ENCODE assay signal across 24 cellular contexts in the genomic region with DNA sequence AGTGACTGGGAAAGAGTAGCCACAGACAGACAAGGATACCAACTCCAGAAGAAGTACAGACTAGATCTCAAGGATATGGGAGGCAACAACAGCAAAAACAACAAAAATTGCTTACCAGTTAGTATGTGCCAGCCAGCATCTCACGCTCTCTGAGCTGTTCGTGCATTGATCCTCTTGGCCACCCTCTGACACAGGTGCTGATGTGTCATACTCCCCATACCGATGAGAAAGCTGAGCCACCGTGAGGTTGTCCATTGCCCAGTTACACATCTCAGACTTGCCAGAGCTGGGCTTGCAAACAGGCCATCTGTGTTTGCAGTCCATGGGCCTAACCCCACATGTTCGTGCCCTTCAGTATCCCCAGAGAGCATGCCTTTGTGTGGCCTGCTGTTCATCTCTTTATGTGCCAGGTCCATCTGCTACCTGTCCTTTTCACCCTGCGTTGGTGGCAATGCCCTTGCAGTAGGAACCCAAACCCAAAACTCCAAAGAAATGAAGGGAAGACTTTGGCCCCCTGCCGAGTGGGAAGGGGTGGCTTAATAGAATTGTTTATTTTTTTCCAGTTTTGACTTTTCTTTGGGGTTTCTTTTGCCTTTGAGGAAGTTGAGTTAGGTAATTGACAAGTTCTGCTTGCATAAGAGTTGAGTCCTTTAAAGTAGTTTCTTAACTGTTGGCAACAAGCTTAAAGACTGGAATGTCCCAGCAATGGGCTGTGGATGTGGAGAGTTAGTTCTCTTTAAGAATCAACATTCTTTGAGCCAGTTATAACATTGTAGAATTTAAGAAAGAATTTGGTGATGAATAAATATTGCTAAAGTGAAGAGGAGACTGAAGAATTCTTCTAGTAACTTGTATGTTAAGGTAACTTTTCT. TPM values are rescaled to one million over a fixed set of nuclear protein-coding genes. Genes with fewer than 3 reads are reported as not detected.
DNase-seq lines count a peak whose midpoint lies in the region; ATAC-seq and TF ChIP-seq lines count a peak whose summit lies in the region.
"Had no signal": no experiment of that assay in that cellular context is flagged by ENCODE, and none has a peak within 500 bp of the region (broad histone marks: within the 10 kb centered on the region; RNA-seq: fewer than 3 reads in every experiment).

No MANE protein-coding gene starts in this region.

- no peaks in the 10 kb centered on the region for H3K9me3 Mint-ChIP-seq in activated T-cell treated with anti-CD3 and anti-CD28 coated beads, Interleukin-2, amount 50 U/mL, for 24 hours
- H3K9me3 Mint-ChIP-seq: activated naive CD8-positive, alpha-beta T cell treated with anti-CD3 and anti-CD28 coated beads, Interleukin-2, amount 10 ng/mL, durations not matched to agents 7 days and 5 days; activated T-helper 1 cell treated with anti-CD3 and anti-CD28 coated beads, Interleukin-12 subunit alpha, Interleukin-12 subunit beta, Interleukin-2, Interleukin-4 antibody, amounts not matched to agents 30 ng/mL and 10 ng/mL and 1 ng/mL, durations not matched to agents 14 hours and 24 hours and 36 hours; stimulated activated naive B cell treated with anti-CD40 and anti-IgM and Interleukin-4, amounts not matched to agents 10 μg/mL and 1 μg/mL and 100 μg/mL, for 72 hours; T-helper 1 cell treated with Interleukin-12 subunit alpha and Interleukin-12 subunit beta and Interleukin-4 antibody, amounts not matched to agents 30 μg/mL and 1 μg/mL, for 36 hours had no signal

- no peaks in the 10 kb centered on the region for H3K4me1 Mint-ChIP-seq in activated T-cell treated with anti-CD3 and anti-CD28 coated beads, Interleukin-2, amount 50 U/mL, for 24 hours (ENCODE audit: low read depth)
- H3K4me1 Mint-ChIP-seq: activated naive CD8-positive, alpha-beta T cell treated with anti-CD3 and anti-CD28 coated beads, Interleukin-2, amount 10 ng/mL, durations not matched to agents 7 days and 5 days; stimulated activated naive B cell treated with anti-CD40 and anti-IgM and Interleukin-4, amounts not matched to agents 10 μg/mL and 1 μg/mL and 100 μg/mL, for 72 hours had no signal

- DNase-seq in AG08395 (ENCODE audit: low spot score) (peak; percentile 59), GM23248 (peak; percentile 46), RPMI7951 (ENCODE audit: low read depth) (peak; percentile 26), lower lobe of right lung (no peak), NCI-H187 treated with DMSO at 0.1 percent for 48 hours (lab: John Stamatoyannopoulos, UW) (no peak)
- DNase-seq in NK-92 treated with Interleukin-12 subunit alpha and Interleukin-12 subunit beta, amount 100 ng/mL, for 24 hours (lab: John Stamatoyannopoulos, UW), result no peak
- DNase-seq in activated T-cell treated with anti-CD3 and anti-CD28 coated beads, Interleukin-2, amount 50 U/mL, for 24 hours, result no peak
- DNase-seq: activated CD4-positive, CD25-positive, alpha-beta regulatory T cell; activated CD8-positive, alpha-beta memory T cell treated with anti-CD3 and anti-CD28 coated beads for 24 hours; activated naive CD8-positive, alpha-beta T cell treated with anti-CD3 and anti-CD28 coated beads, Interleukin-2, amount 10 ng/mL, durations not matched to agents 7 days and 5 days; effector CD8-positive, alpha-beta T cell; esophagus squamous epithelium; kidney; NCI-H1930; NCI-H526; retina; stimulated activated naive B cell treated with anti-CD40 and anti-IgM and Interleukin-4, amounts not matched to agents 10 μg/mL and 1 μg/mL and 100 μg/mL, for 72 hours; transverse colon had no signal

- TF ChIP-seq CTCF in lower lobe of right lung (IDR thresholded peaks at IDR 0.05), result no peak

- WGBS in GM23248 (ENCODE audit: low coverage in 1 of 2, low lambda C conversion rate in 2 of 2, missing lambda C conversion rate in 2 of 2), 2 experiments, result 74 to 78% methylated on average over 7 of the region's 7 CpGs

- no peak overlapping the region for H3K4me3 Mint-ChIP-seq in activated T-cell treated with anti-CD3 and anti-CD28 coated beads, Interleukin-2, amount 50 U/mL, for 24 hours
- H3K4me3 Mint-ChIP-seq: activated naive CD8-positive, alpha-beta T cell treated with anti-CD3 and anti-CD28 coated beads, Interleukin-2, amount 10 ng/mL, durations not matched to agents 7 days and 5 days; activated T-helper 1 cell treated with anti-CD3 and anti-CD28 coated beads, Interleukin-12 subunit alpha, Interleukin-12 subunit beta, Interleukin-2, Interleukin-4 antibody, amounts not matched to agents 30 ng/mL and 10 ng/mL and 1 ng/mL, durations not matched to agents 14 hours and 24 hours and 36 hours; mesothelial cell of epicardium; neural crest cell; stimulated activated naive B cell treated with anti-CD40 and anti-IgM and Interleukin-4, amounts not matched to agents 10 μg/mL and 1 μg/mL and 100 μg/mL, for 72 hours; T-helper 1 cell treated with Interleukin-12 subunit alpha and Interleukin-12 subunit beta and Interleukin-4 antibody, amounts not matched to agents 30 μg/mL and 1 μg/mL, for 36 hours had no signal

- intact Hi-C loops in lower lobe of right lung (cut with DNase I), result no loop called here

- H2AFZ ChIP-seq in GM23248, result no peak overlapping the region

- H3F3A ChIP-seq in GM23248 (ENCODE audit: insufficient read depth), result no peaks in the 10 kb centered on the region

- no peak overlapping the region for H3K4me2 ChIP-seq in GM23248 (ENCODE audit: unreplicated experiment)

- no peaks in the 10 kb centered on the region for H3K79me2 ChIP-seq in GM23248 (ENCODE audit: insufficient read depth)

- no peak overlapping the region for H3K27ac Mint-ChIP-seq in activated T-cell treated with anti-CD3 and anti-CD28 coated beads, Interleukin-2, amount 50 U/mL, for 24 hours
- H3K27ac Mint-ChIP-seq: activated naive CD8-positive, alpha-beta T cell treated with anti-CD3 and anti-CD28 coated beads, Interleukin-2, amount 10 ng/mL, durations not matched to agents 7 days and 5 days; activated T-helper 1 cell treated with anti-CD3 and anti-CD28 coated beads, Interleukin-12 subunit alpha, Interleukin-12 subunit beta, Interleukin-2, Interleukin-4 antibody, amounts not matched to agents 30 ng/mL and 10 ng/mL and 1 ng/mL, durations not matched to agents 14 hours and 24 hours and 36 hours; stimulated activated naive B cell treated with anti-CD40 and anti-IgM and Interleukin-4, amounts not matched to agents 10 μg/mL and 1 μg/mL and 100 μg/mL, for 72 hours; T-helper 1 cell treated with Interleukin-12 subunit alpha and Interleukin-12 subunit beta and Interleukin-4 antibody, amounts not matched to agents 30 μg/mL and 1 μg/mL, for 36 hours had no signal

- in situ Hi-C loops in GM23248 (cut with MboI), result no loop called here

- H3K4me3 ChIP-seq in GM23248 (no peak overlapping the region), lower lobe of right lung (no peak overlapping the region)
- H3K4me3 ChIP-seq: esophagus squamous epithelium, transverse colon had no signal

- ATAC-seq in lower lobe of right lung, result peak; percentile 82 to 86
- ATAC-seq in HG02610 (IDR thresholded peaks at IDR 0.05; ENCODE audit: unreplicated experiment), result no peak
- ATAC-seq: stimulated activated naive B cell treated with anti-CD40 and anti-IgM and Interleukin-4, amounts not matched to agents 10 μg/mL and 1 μg/mL and 100 μg/mL, for 72 hours had no signal

- no peak overlapping the region for H3K9ac ChIP-seq in GM23248

- no peak overlapping the region for H3K27ac ChIP-seq in GM23248
- H3K27ac ChIP-seq in lower lobe of right lung, result no peak overlapping the region
- H3K27ac ChIP-seq: esophagus squamous epithelium, RWPE1, transverse colon had no signal

- no peaks in the 10 kb centered on the region for H3K9me2 ChIP-seq in GM23248 (ENCODE audit: insufficient read depth)

- no peaks in the 10 kb centered on the region for H3K27me3 ChIP-seq in GM23248 (replicated peaks; ENCODE audit: insufficient read depth)
- H3K27me3 ChIP-seq in lower lobe of right lung (ENCODE audit: low read depth), result no peaks in the 10 kb centered on the region
- H3K27me3 ChIP-seq: esophagus squamous epithelium, transverse colon had no signal

- peaks cover 13% of the 10 kb centered on the region; the same call in 1 of the 2 replicates for H3K4me1 ChIP-seq in GM23248 (ENCODE audit: insufficient read depth)
- H3K4me1 ChIP-seq in lower lobe of right lung, result peaks cover 13% of the 10 kb centered on the region
- H3K4me1 ChIP-seq: esophagus squamous epithelium, transverse colon had no signal

- no peaks in the 10 kb centered on the region for H4K20me1 ChIP-seq in GM23248 (ENCODE audit: insufficient read depth)

- H3K36me3 ChIP-seq in GM23248 (ENCODE audit: low read depth) (no peaks in the 10 kb centered on the region), lower lobe of right lung (no peaks in the 10 kb centered on the region)
- H3K36me3 ChIP-seq: esophagus squamous epithelium, transverse colon had no signal

- no peaks in the 10 kb centered on the region for H3K36me3 Mint-ChIP-seq in activated T-cell treated with anti-CD3 and anti-CD28 coated beads, Interleukin-2, amount 50 U/mL, for 24 hours (ENCODE audit: low read depth)
- H3K36me3 Mint-ChIP-seq: activated naive CD8-positive, alpha-beta T cell treated with anti-CD3 and anti-CD28 coated beads, Interleukin-2, amount 10 ng/mL, durations not matched to agents 7 days and 5 days; stimulated activated naive B cell treated with anti-CD40 and anti-IgM and Interleukin-4, amounts not matched to agents 10 μg/mL and 1 μg/mL and 100 μg/mL, for 72 hours had no signal

- peaks cover 24% of the 10 kb centered on the region for H3K27me3 Mint-ChIP-seq in activated T-cell treated with anti-CD3 and anti-CD28 coated beads, Interleukin-2, amount 50 U/mL, for 24 hours

- H3K9me3 ChIP-seq in GM23248 (ENCODE audit: low read depth) (no peaks in the 10 kb centered on the region), lower lobe of right lung (no peaks in the 10 kb centered on the region)
- H3K9me3 ChIP-seq: esophagus squamous epithelium, transverse colon had no signal

RNA-seq across cellular contexts. Expression of gene LYPD6B, which starts 46.7 kb away (rescaled TPM):
- total RNA-seq in GM23248 (2014; rRNA removed; shearing (Covaris generic)), result 3.9 and 6.8 TPM in 2 replicates
- polyA plus RNA-seq in GM23248 (2016; fragmentation: Nextera tagmentation; extraction: Ambion mirVana), result 11.4 and 11.5 TPM in 2 replicates
- 21.6 and 25.9 TPM in 2 replicates for total RNA-seq in RPMI7951 (2014; rRNA removed; shearing (Covaris generic))
- 2.0 TPM for total RNA-seq in lower lobe of right lung
- total RNA-seq: activated naive CD8-positive, alpha-beta T cell treated with anti-CD3 and anti-CD28 coated beads, Interleukin-2, amount 10 ng/mL, durations not matched to agents 7 days and 5 days; activated T-helper 1 cell treated with anti-CD3 and anti-CD28 coated beads, Interleukin-12 subunit alpha, Interleukin-12 subunit beta, Interleukin-2, Interleukin-4 antibody, amounts not matched to agents 30 ng/mL and 10 ng/mL and 1 ng/mL, durations not matched to agents 14 hours and 24 hours and 36 hours; neural crest cell had no signal

Comparison
In these comparisons a context has a peak if more than half of its experiments do, and no peak if none do; other contexts are left out.
1. DNase-seq: peak in AG08395 (single experiment), GM23248 (single experiment) and RPMI7951 (single experiment); none in lower lobe of right lung (single experiment), NK-92 treated with Interleukin-12 subunit alpha and Interleukin-12 subunit beta, amount 100 ng/mL, for 24 hours (single experiment), NCI-H187 treated with DMSO at 0.1 percent for 48 hours (single experiment) and activated T-cell treated with anti-CD3 and anti-CD28 coated beads, Interleukin-2, amount 50 U/mL, for 24 hours (single experiment).